Comparison of ENCODE assay signal across 8 cellular contexts in genomic region chr2:151261240-151261976, GRCh38. TPM values are rescaled to one million over a fixed set of nuclear protein-coding genes. Genes with fewer than 3 reads are reported as not detected.
DNase-seq lines count a peak whose midpoint lies in the region; ATAC-seq and TF ChIP-seq lines count a peak whose summit lies in the region.

Gene RBM43, minus strand, starts transcription at chr2:151261863. Its CDS starts 136 bp downstream, at chr2:151261727.

- no peak for TF ChIP-seq CTCF in AG09319 (IDR thresholded peaks at IDR 0.05; ENCODE audit: low read depth, low read length)

- intact Hi-C loops in activated CD4-positive, alpha-beta T cell treated with anti-CD3 and anti-CD28 coated beads, Interleukin-2, amount 10 ng/mL, durations not matched to agents 24 days and 14 days (cut with micrococcal nuclease), result loop anchor here (1.0 to 10.0 kb wide), 4 partner anchors 28 to 373 kb away; partner anchors contain the start of gene NMI

- peak within 1 kb of the TSS; percentile 95 for H3K4me3 Mint-ChIP-seq in activated CD4-positive, alpha-beta T cell treated with anti-CD3 and anti-CD28 coated beads, Interleukin-2, amount 10 ng/mL, durations not matched to agents 24 days and 14 days

- peaks cover 4% of the 10 kb centered on the region for H3K36me3 Mint-ChIP-seq in activated CD4-positive, alpha-beta T cell treated with anti-CD3 and anti-CD28 coated beads, Interleukin-2, amount 10 ng/mL, durations not matched to agents 24 days and 14 days (ENCODE audit: low read depth)

- peaks cover 28% of the 10 kb centered on the region for H3K4me1 Mint-ChIP-seq in activated CD4-positive, alpha-beta T cell treated with anti-CD3 and anti-CD28 coated beads, Interleukin-2, amount 10 ng/mL, durations not matched to agents 24 days and 14 days

- ATAC-seq in GM19023 (IDR thresholded peaks at IDR 0.05; ENCODE audit: unreplicated experiment) (peak; percentile 93), HG03196 (IDR thresholded peaks at IDR 0.05; ENCODE audit: unreplicated experiment) (peak; percentile 91), left lobe of liver (peak; percentile 88)

- no peaks in the 10 kb centered on the region for H3K9me3 Mint-ChIP-seq in activated CD4-positive, alpha-beta T cell treated with anti-CD3 and anti-CD28 coated beads, Interleukin-2, amount 10 ng/mL, durations not matched to agents 24 days and 14 days

- H3K27me3 Mint-ChIP-seq in activated CD4-positive, alpha-beta T cell treated with anti-CD3 and anti-CD28 coated beads, Interleukin-2, amount 10 ng/mL, durations not matched to agents 24 days and 14 days, result peaks cover 2% of the 10 kb centered on the region

- DNase-seq in AG09319 (ENCODE audit: extremely low read depth, low read depth) (peak; percentile 83), NCI-H345 (lab: John Stamatoyannopoulos, UW) (peak; percentile 59), dedifferentiated amniotic fluid mesenchymal stem cell (ENCODE audit: extremely low spot score) (peak; percentile 91), left lobe of liver (ENCODE audit: low spot score) (peak; percentile 93)
- peak; percentile 97 for DNase-seq in activated CD4-positive, alpha-beta T cell treated with anti-CD3 and anti-CD28 coated beads, Interleukin-2, amount 10 ng/mL, durations not matched to agents 24 days and 14 days
- peak; percentile 78 to 79 for DNase-seq in stimulated activated CD4-positive, alpha-beta T cell treated with anti-CD3 and anti-CD28 coated beads, Interleukin-2, amount 100 ng/mL, for 24 hours

- peak within 1 kb of the TSS; percentile 99 for H3K27ac Mint-ChIP-seq in activated CD4-positive, alpha-beta T cell treated with anti-CD3 and anti-CD28 coated beads, Interleukin-2, amount 10 ng/mL, durations not matched to agents 24 days and 14 days

RNA-seq across cellular contexts. Expression of gene RBM43, which starts in this region (rescaled TPM):
- total RNA-seq in activated CD4-positive, alpha-beta T cell treated with anti-CD3 and anti-CD28 coated beads, Interleukin-2, amount 10 ng/mL, durations not matched to agents 24 days and 14 days, result 2.5 and 3.4 TPM in 2 replicates
- 3.4 TPM for total RNA-seq in left lobe of liver

Comparison
In these comparisons a context has a peak if more than half of its experiments do, and no peak if none do; other contexts are left out.
1. Peak in every context shown above with its lines: DNase-seq and ATAC-seq.